Comparison of ENCODE assay signal across 9 cellular contexts in the genomic region with DNA sequence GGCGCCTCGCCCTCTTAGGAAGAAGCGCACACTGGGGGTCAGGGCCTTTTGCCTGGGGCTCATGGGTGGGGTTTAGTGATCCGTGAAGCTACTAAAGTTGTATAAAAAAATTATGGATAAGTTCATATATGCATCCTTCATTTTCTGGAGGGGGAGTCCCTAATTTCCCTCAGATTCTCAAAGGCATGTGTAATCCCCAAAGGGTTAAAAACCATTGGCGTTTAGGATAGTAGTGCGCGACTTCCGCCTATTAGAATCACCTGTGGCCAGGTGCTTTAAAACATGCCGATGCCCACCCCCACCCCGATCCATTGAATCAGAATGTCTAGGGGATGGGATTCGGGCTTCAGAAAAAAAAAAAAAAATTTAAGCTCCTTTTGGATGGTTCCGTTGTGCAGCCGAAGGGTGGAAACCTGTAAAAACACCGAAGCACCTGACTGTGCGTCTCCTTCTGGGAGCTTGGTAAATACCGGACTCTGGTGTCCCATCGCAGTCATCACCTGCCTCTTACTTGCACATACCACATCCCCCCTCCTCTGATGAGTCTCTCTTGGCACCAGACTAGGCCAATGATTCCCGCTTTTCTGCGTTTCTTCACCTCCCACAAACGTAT. TPM values are rescaled to one million over a fixed set of nuclear protein-coding genes. Genes with fewer than 3 reads are reported as not detected.
A peak's percentile ranks its signal among the peaks of the same experiment; 100 is the strongest.
DNase-seq lines count a peak whose midpoint lies in the region; ATAC-seq, FAIRE-seq and TF ChIP-seq lines count a peak whose summit lies in the region.
"Had no signal": no experiment of that assay in that cellular context is flagged by ENCODE, and none has a peak within 500 bp of the region (broad histone marks: within the 10 kb centered on the region; RNA-seq: fewer than 3 reads in every experiment).

No MANE protein-coding gene starts in this region.

- peaks cover 8% of the 10 kb centered on the region for H3F3A ChIP-seq in neural cell (ENCODE audit: insufficient read depth, low read length, poor library complexity, severe bottlenecking)

- H3K9me3 ChIP-seq in endothelial cell of umbilical vein (replicated peaks; ENCODE audit: control insufficient read depth, insufficient read depth, low read length) (no peaks in the 10 kb centered on the region), neural cell (ENCODE audit: low read length) (no peaks in the 10 kb centered on the region)

- H3K79me2 ChIP-seq in endothelial cell of umbilical vein (ENCODE audit: control insufficient read depth, insufficient read depth, low read length), result no peaks in the 10 kb centered on the region
- no peaks in the 10 kb centered on the region for H3K79me2 ChIP-seq in neural cell (replicated peaks; ENCODE audit: insufficient read depth, low read length)

- FAIRE-seq in endothelial cell of umbilical vein (lab: Jason Lieb, UNC) (no peak), frontal cortex (lab: Jason Lieb, UNC) (no peak)
- FAIRE-seq: TTC549 had no signal

- BruUV-seq in endothelial cell of umbilical vein (replicated peaks; lab: Mats Ljungman, UMichigan), result TSS peak; percentile 33

- H3K4me2 ChIP-seq in endothelial cell of umbilical vein (ENCODE audit: insufficient read depth, low read length) (peak overlapping the region; percentile 76), neural cell (ENCODE audit: low read length) (peak overlapping the region; percentile 28)

- no peaks in the 10 kb centered on the region for H3K36me3 ChIP-seq in endothelial cell of umbilical vein (ENCODE audit: control insufficient read depth in 2 of 2, extremely low read depth in 1 of 2, insufficient read depth in 2 of 2, low read length in 2 of 2)
- H3K36me3 ChIP-seq in neural cell (ENCODE audit: insufficient read depth, low read length), result no peaks in the 10 kb centered on the region

- peak overlapping the region; percentile 84 for H3K9ac ChIP-seq in endothelial cell of umbilical vein (replicated peaks; ENCODE audit: extremely low read depth, insufficient read depth, low read length)
- H3K9ac ChIP-seq in neural cell (ENCODE audit: low read length), result peak overlapping the region; percentile 78

- DNase-seq in NCI-H526 treated with DMSO at 0.1 percent for 48 hours (lab: John Stamatoyannopoulos, UW), result peak; percentile 70
- peak; percentile 8 for DNase-seq in endothelial cell of umbilical vein (ENCODE audit: low read depth, low spot score)
- no peak for DNase-seq in frontal cortex (ENCODE audit: low spot score in 2 of 2)
- no peak for DNase-seq in middle frontal gyrus (ENCODE audit: extremely low spot score, low spot score)
- no peak for DNase-seq in AG08396 (ENCODE audit: low spot score)

- no peak for TF ChIP-seq EP300 in neural cell (conservative IDR thresholded peaks at IDR 0.05; ENCODE audit: poor library complexity, severe bottlenecking)

- no peak for TF ChIP-seq CTCF in endothelial cell of umbilical vein (IDR thresholded peaks at IDR 0.05; ENCODE audit: extremely low read depth in 1 of 2, insufficient read depth in 1 of 2, low read depth in 1 of 2, low read length in 2 of 2)
- TF ChIP-seq CTCF in neural cell (IDR thresholded peaks at IDR 0.05; ENCODE audit: poor library complexity, severe bottlenecking), result no peak

- POLR2A ChIA-PET in endothelial cell of umbilical vein (lab: Charles Lee), result interaction anchor here (0.6 kb wide), 1 partner anchor 89 kb away, joined by 3 read pairs; no protein-coding TSS in a partner anchor

- dilution Hi-C loops in endothelial cell of umbilical vein (cut with MboI; ENCODE audit: extremely low pct_ligation_motif_present, low sequenced_read_pairs), result no loop called here

- intact Hi-C loops in endothelial cell of umbilical vein (cut with micrococcal nuclease), result loop anchor here (1.0 to 2.0 kb wide), 4 partner anchors 33 to 156 kb away; partner anchors contain the start of genes RAB8B and RPS27L

- H3K4me3 ChIP-seq in endothelial cell of umbilical vein (replicated peaks in 1 of 3; ENCODE audit: insufficient read depth in 1 of 3, low read depth in 1 of 3, low read length in 3 of 3) (peak overlapping the region; percentile 68 to 85 (median 73)), neural cell (ENCODE audit: low read length) (peak overlapping the region; percentile 90)

- TF ChIP-seq RAD21 in neural cell (conservative IDR thresholded peaks at IDR 0.05), result peak; percentile 15

- H4K20me1 ChIP-seq in endothelial cell of umbilical vein (replicated peaks; ENCODE audit: control insufficient read depth, extremely low read depth, insufficient read depth, low read length) (no peaks in the 10 kb centered on the region), neural cell (ENCODE audit: insufficient read depth) (no peaks in the 10 kb centered on the region)

- H3K27me3 ChIP-seq in endothelial cell of umbilical vein (ENCODE audit: control insufficient read depth in 2 of 2, insufficient read depth in 2 of 2, low read length in 2 of 2), result no peaks in the 10 kb centered on the region
- no peaks in the 10 kb centered on the region for H3K27me3 ChIP-seq in neural cell (ENCODE audit: insufficient read depth, low read depth, low read length)

- ATAC-seq in GM19438 (IDR thresholded peaks at IDR 0.05; ENCODE audit: low read depth, unreplicated experiment) (peak; percentile 23), HG02588 (IDR thresholded peaks at IDR 0.05; ENCODE audit: unreplicated experiment) (no peak)

- H3K9me2 ChIP-seq in neural cell (ENCODE audit: insufficient read depth, low read length), result no peaks in the 10 kb centered on the region

- no peak for TF ChIP-seq POLR2A in endothelial cell of umbilical vein (IDR thresholded peaks at IDR 0.05; ENCODE audit: low read depth, low read length)

- CTCF ChIA-PET in endothelial cell of umbilical vein (lab: Charles Lee), result interaction anchor here (1.0 to 3.8 kb wide), 4 partner anchors 10 to 230 kb away, joined by 3 to 12 read pairs (median 4); no protein-coding TSS in a partner anchor

- no peaks in the 10 kb centered on the region for H3K9me1 ChIP-seq in endothelial cell of umbilical vein (replicated peaks; ENCODE audit: control insufficient read depth, extremely low read depth, insufficient read depth, low read length)

- H3K27ac ChIP-seq in endothelial cell of umbilical vein (ENCODE audit: insufficient read depth, low read depth, low read length) (peak overlapping the region; percentile 22), neural cell (ENCODE audit: low read length) (no peak overlapping the region)

- H2AFZ ChIP-seq in endothelial cell of umbilical vein (ENCODE audit: low read depth, low read length), result peak overlapping the region; percentile 88
- peak overlapping the region; percentile 93 for H2AFZ ChIP-seq in neural cell (ENCODE audit: low read depth, low read length)

- peaks cover 9% of the 10 kb centered on the region for H3K4me1 ChIP-seq in endothelial cell of umbilical vein (ENCODE audit: control insufficient read depth, extremely low read depth, insufficient read depth, low read length)

TF ChIP-seq in endothelial cell of umbilical vein, 7 proteins besides CTCF, POLR2A, EP300 and RAD21:
- TF ChIP-seq MAX (IDR thresholded peaks at IDR 0.05; ENCODE audit: insufficient read depth, insufficient read length) (no peak), EZH2 (IDR thresholded peaks at IDR 0.05; ENCODE audit: borderline replicate concordance, low read depth, low read length, severe bottlenecking) (no peak), FOS (IDR thresholded peaks at IDR 0.05; ENCODE audit: borderline replicate concordance, insufficient read depth, low read length) (no peak), MYC (IDR thresholded peaks at IDR 0.05; ENCODE audit: low read depth, low read length) (no peak), GATA2 (IDR thresholded peaks at IDR 0.05; ENCODE audit: insufficient read depth, insufficient read length, low read depth, low read length) (no peak), POLR2AphosphoS5 (IDR thresholded peaks at IDR 0.05; ENCODE audit: insufficient read depth, low read depth, low read length) (no peak), JUN (IDR thresholded peaks at IDR 0.05; ENCODE audit: borderline replicate concordance, insufficient read depth, insufficient read length, low read depth) (no peak)

TF ChIP-seq in neural cell, 6 proteins besides CTCF, POLR2A, EP300 and RAD21 (continues in another document):
- TF ChIP-seq POLR2AphosphoS5 (IDR thresholded peaks at IDR 0.05) (no peak), TAF1 (IDR thresholded peaks at IDR 0.05; ENCODE audit: low read depth) (no peak), EZH2 (IDR thresholded peaks at IDR 0.05; ENCODE audit: borderline replicate concordance, insufficient read depth, low read length, poor library complexity, severe bottlenecking) (no peak), SMC3 (conservative IDR thresholded peaks at IDR 0.05; ENCODE audit: poor library complexity) (no peak)

RNA-seq across cellular contexts. Expression of gene APH1B, which starts 0.6 kb away (rescaled TPM):
- total RNA-seq in endothelial cell of umbilical vein, result 24.6 and 28.8 TPM in 2 replicates
- polyA plus RNA-seq in endothelial cell of umbilical vein, result 14.0 and 14.6 TPM in 2 replicates
- 7.7 and 8.3 TPM in 2 replicates for polyA plus RNA-seq in endothelial cell of umbilical vein (2011; cell fraction: cytosol; rRNA removed)
- 17.3 and 20.7 TPM in 2 replicates for polyA plus RNA-seq in endothelial cell of umbilical vein (2011; cell fraction: nucleus; rRNA removed)
- polyA plus RNA-seq in endothelial cell of umbilical vein (2012), result 9.5 and 14.2 TPM in 2 replicates
- 21.7 and 27.9 TPM in 2 replicates for polyA minus RNA-seq in endothelial cell of umbilical vein
- polyA minus RNA-seq in endothelial cell of umbilical vein (2011; cell fraction: cytosol; rRNA and poly(A)+ RNA removed), result not detected
- 19.2 and 31.2 TPM in 2 replicates for polyA minus RNA-seq in endothelial cell of umbilical vein (2011; cell fraction: nucleus; rRNA and poly(A)+ RNA removed)
- 13.2 and 14.6 TPM in 2 replicates for polyA plus RNA-seq in neural cell
- 15.5 and 17.3 TPM in 2 replicates for polyA minus RNA-seq in neural cell
- 26.1 TPM for total RNA-seq in frontal cortex

Comparison
In these comparisons a context has a peak if more than half of its experiments do, and no peak if none do; other contexts are left out.
1. DNase-seq: peak in NCI-H526 treated with DMSO at 0.1 percent for 48 hours (single experiment) and endothelial cell of umbilical vein (single experiment); none in frontal cortex (0 of 2), middle frontal gyrus (single experiment) and AG08396 (single experiment).